In genomic region chr21:32977216-32977615, GRCh38 we compare ENCODE assay signal across 24 cellular contexts. TPM values are rescaled to one million over a fixed set of nuclear protein-coding genes. Genes with fewer than 3 reads are reported as not detected.
"Had no signal": no experiment of that assay in that cellular context is flagged by ENCODE, and none has a peak within 500 bp of the region (broad histone marks: within the 10 kb centered on the region; RNA-seq: fewer than 3 reads in every experiment).

No MANE protein-coding gene starts in this region.

- H3K36me3 ChIP-seq: uterus had no signal

- H3K9me3 Mint-ChIP-seq: activated naive CD4-positive, alpha-beta T cell treated with anti-CD3 and anti-CD28 coated beads, Interleukin-2, amount 10 ng/mL, durations not matched to agents 7 days and 5 days; activated T-helper 2 cell treated with anti-CD3 and anti-CD28 coated beads, Interferon-gamma antibody, Interleukin-2, Interleukin-4, amounts not matched to agents 10 μg/mL and 5 μg/mL and 100 μg/mL, durations not matched to agents 14 hours and 24 hours and 36 hours; endodermal cell; mesothelial cell of epicardium; stimulated activated naive CD8-positive, alpha-beta T cell treated with anti-CD3 and anti-CD28 coated beads, Interleukin-15, Interleukin-2, amounts not matched to agents 100 ng/mL and 50 ng/mL, for 24 hours; WTC11 had no signal

- H3K4me3 Mint-ChIP-seq: activated naive CD4-positive, alpha-beta T cell treated with anti-CD3 and anti-CD28 coated beads, Interleukin-2, amount 10 ng/mL, durations not matched to agents 7 days and 5 days; endodermal cell; mesothelial cell of epicardium; naive B cell; stimulated activated naive CD8-positive, alpha-beta T cell treated with anti-CD3 and anti-CD28 coated beads, Interleukin-15, Interleukin-2, amounts not matched to agents 100 ng/mL and 50 ng/mL, for 24 hours; WTC11 had no signal

- H3K27ac ChIP-seq: body of pancreas, SK-N-MC, uterus had no signal

- H3K27me3 ChIP-seq: body of pancreas, uterus had no signal

- H3K4me1 Mint-ChIP-seq: activated naive CD4-positive, alpha-beta T cell treated with anti-CD3 and anti-CD28 coated beads, Interleukin-2, amount 10 ng/mL, durations not matched to agents 7 days and 5 days; endodermal cell; mesothelial cell of epicardium; naive B cell had no signal

- H3K36me3 Mint-ChIP-seq: activated naive CD4-positive, alpha-beta T cell treated with anti-CD3 and anti-CD28 coated beads, Interleukin-2, amount 10 ng/mL, durations not matched to agents 7 days and 5 days; mesothelial cell of epicardium; naive B cell; WTC11 had no signal

- H3K4me3 ChIP-seq: body of pancreas, SK-N-MC, uterus had no signal

- DNase-seq: activated CD4-positive, alpha-beta T cell treated with anti-CD3 and anti-CD28 coated beads for 48 hours; activated naive CD4-positive, alpha-beta T cell treated with anti-CD3 and anti-CD28 coated beads, Interleukin-2, amount 10 ng/mL, durations not matched to agents 7 days and 5 days; activated T-cell treated with anti-CD3 and anti-CD28 coated beads for 4 hours; body of pancreas; cerebellar nuclear complex; dermis blood vessel endothelial cell; endodermal cell; glutamatergic neuron; naive B cell; stimulated activated CD4-positive, alpha-beta T cell treated with anti-CD3 and anti-CD28 coated beads, Interleukin-4, amount 100 ng/mL, for 24 hours; uterus had no signal

- H3K4me1 ChIP-seq: body of pancreas, uterus had no signal

- H3K9me3 ChIP-seq: body of pancreas, uterus had no signal

- H3K27ac Mint-ChIP-seq: activated naive CD4-positive, alpha-beta T cell treated with anti-CD3 and anti-CD28 coated beads, Interleukin-2, amount 10 ng/mL, durations not matched to agents 7 days and 5 days; activated T-helper 2 cell treated with anti-CD3 and anti-CD28 coated beads, Interferon-gamma antibody, Interleukin-2, Interleukin-4, amounts not matched to agents 10 μg/mL and 5 μg/mL and 100 μg/mL, durations not matched to agents 14 hours and 24 hours and 36 hours; endodermal cell; mesothelial cell of epicardium; stimulated activated naive CD8-positive, alpha-beta T cell treated with anti-CD3 and anti-CD28 coated beads, Interleukin-15, Interleukin-2, amounts not matched to agents 100 ng/mL and 50 ng/mL, for 24 hours; WTC11 had no signal

RNA-seq across cellular contexts. Expression of gene OLIG2, which starts 48.5 kb away (rescaled TPM):
- total RNA-seq: activated CD8-positive, alpha-beta memory T cell treated with anti-CD3 and anti-CD28 coated beads for 36 hours; activated T-helper 2 cell treated with anti-CD3 and anti-CD28 coated beads, Interferon-gamma antibody, Interleukin-2, Interleukin-4, amounts not matched to agents 10 μg/mL and 5 μg/mL and 100 μg/mL, durations not matched to agents 14 hours and 24 hours and 36 hours; body of pancreas; dermis blood vessel endothelial cell; fibroblast of villous mesenchyme; liver; renal cortical epithelial cell; T-helper 1 cell treated with Interleukin-12 subunit alpha and Interleukin-12 subunit beta and Interleukin-4 antibody, amounts not matched to agents 30 ng/mL and 1 ng/mL, for 36 hours; uterus had no signal
- polyA plus RNA-seq: adipose tissue, esophagus, keratinocyte, liver had no signal
